In the genomic region with DNA sequence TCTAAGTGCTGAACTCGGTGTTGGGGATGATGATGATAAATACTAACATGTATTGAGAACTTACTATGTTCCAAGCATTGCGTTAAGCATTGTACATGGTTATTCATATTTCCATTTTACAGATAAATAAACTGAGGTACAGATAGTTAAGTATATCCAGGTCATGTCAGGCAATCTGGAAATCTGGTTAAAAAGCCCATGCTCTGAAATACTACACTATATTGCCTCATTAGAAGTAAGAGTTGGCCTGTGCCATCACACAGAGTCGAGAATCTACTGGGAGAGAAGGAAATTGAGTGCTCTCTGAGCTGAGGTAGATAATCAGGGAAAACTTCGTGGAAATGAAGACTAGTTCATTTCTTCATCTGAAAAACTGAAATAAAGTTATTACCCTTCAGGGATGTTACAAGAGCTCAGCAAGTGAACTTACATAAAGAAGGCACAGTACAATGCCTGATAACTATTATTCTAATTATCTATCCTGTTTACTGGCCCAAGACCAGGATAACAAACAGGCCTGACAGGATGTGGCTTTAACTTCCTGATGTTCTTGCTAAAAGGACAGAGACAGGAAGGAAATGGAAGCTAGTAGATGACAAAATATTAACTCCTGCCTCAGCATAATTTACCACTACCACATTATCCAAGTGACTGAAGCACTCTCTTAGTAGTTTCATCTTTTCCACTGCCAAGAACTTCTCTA, we compare ENCODE assay signal across 9 cellular contexts.
DNase-seq lines count a peak whose midpoint lies in the region; ATAC-seq, FAIRE-seq and TF ChIP-seq lines count a peak whose summit lies in the region.
"Had no signal": no experiment of that assay in that cellular context is flagged by ENCODE, and none has a peak within 500 bp of the region (broad histone marks: within the 10 kb centered on the region; RNA-seq: fewer than 3 reads in every experiment).

No MANE protein-coding gene starts in this region.

- no peaks in the 10 kb centered on the region for H3K9me3 ChIP-seq in HepG2 (ENCODE audit: low read length)

- POLR2A ChIA-PET in HepG2 (lab: Yijun Ruan, JAX), result no interaction called here

- TF ChIP-seq CTCF in AG10803 (conservative IDR thresholded peaks at IDR 0.05; ENCODE audit: low read length), result no peak
- no peak for TF ChIP-seq CTCF in HepG2 (CRISPR knock-in tag; IDR thresholded peaks at IDR 0.05)

- H3K27ac ChIP-seq in HepG2 (ENCODE audit: extremely low read length, insufficient read depth, low read length), result no peak overlapping the region

- TF ChIP-seq EP300 in HepG2 (IDR thresholded peaks at IDR 0.05; ENCODE audit: low read depth in 2 of 2, low read length in 2 of 2) (no peak), HepG2 (CRISPR knock-in tag; IDR thresholded peaks at IDR 0.05; ENCODE audit: borderline replicate concordance) (no peak)

- no peaks in the 10 kb centered on the region for H4K20me1 ChIP-seq in HepG2 (ENCODE audit: insufficient read depth, low read length)

- no peak for TF ChIP-seq RAD21 in HepG2 (CRISPR knock-in tag; IDR thresholded peaks at IDR 0.05)

- in situ Hi-C loops in HepG2 (cut with HindIII; ENCODE audit: extremely low pct_ligation_motif_present, low pct_unique_long_range_greater_than_20kb), result no loop called here

- H3K4me1 Mint-ChIP-seq in activated T-helper 1 cell treated with anti-CD3 and anti-CD28 coated beads, Interleukin-12 subunit alpha, Interleukin-12 subunit beta, Interleukin-2, Interleukin-4 antibody, amounts not matched to agents 30 ng/mL and 10 ng/mL and 1 ng/mL, durations not matched to agents 14 hours and 24 hours and 36 hours (ENCODE audit: low read depth), result peaks cover 24% of the 10 kb centered on the region

- H3K4me2 ChIP-seq in HepG2 (ENCODE audit: low read depth, low read length), result no peak overlapping the region

- H3K4me3 Mint-ChIP-seq in activated T-helper 1 cell treated with anti-CD3 and anti-CD28 coated beads, Interleukin-12 subunit alpha, Interleukin-12 subunit beta, Interleukin-2, Interleukin-4 antibody, amounts not matched to agents 30 ng/mL and 10 ng/mL and 1 ng/mL, durations not matched to agents 14 hours and 24 hours and 36 hours, result no peak overlapping the region

- H3K9ac ChIP-seq in HepG2 (ENCODE audit: insufficient read depth, low read depth, low read length), result no peak overlapping the region

- WGBS in HepG2 (ENCODE audit: low lambda C conversion rate), result 90% methylated on average over 4 of the region's 4 CpGs

- no peak for FAIRE-seq in HepG2 (lab: Jason Lieb, UNC)

- no peaks in the 10 kb centered on the region for H3K9me3 Mint-ChIP-seq in activated T-helper 1 cell treated with anti-CD3 and anti-CD28 coated beads, Interleukin-12 subunit alpha, Interleukin-12 subunit beta, Interleukin-2, Interleukin-4 antibody, amounts not matched to agents 30 ng/mL and 10 ng/mL and 1 ng/mL, durations not matched to agents 14 hours and 24 hours and 36 hours

- H3K36me3 Mint-ChIP-seq in activated T-helper 1 cell treated with anti-CD3 and anti-CD28 coated beads, Interleukin-12 subunit alpha, Interleukin-12 subunit beta, Interleukin-2, Interleukin-4 antibody, amounts not matched to agents 30 ng/mL and 10 ng/mL and 1 ng/mL, durations not matched to agents 14 hours and 24 hours and 36 hours (ENCODE audit: low read depth), result peaks cover 25% of the 10 kb centered on the region

- no peak for ATAC-seq in HepG2
- no peak for ATAC-seq in GM19328 (IDR thresholded peaks at IDR 0.05; ENCODE audit: unreplicated experiment)

- CTCF ChIA-PET in HepG2 (lab: Yijun Ruan, JAX; ENCODE audit: low intra/inter-chr PET ratio, low total read pairs), result no interaction called here

- intact Hi-C loops in activated T-helper 1 cell treated with anti-CD3 and anti-CD28 coated beads, Interleukin-12 subunit alpha, Interleukin-12 subunit beta, Interleukin-2, Interleukin-4 antibody, amounts not matched to agents 30 ng/mL and 10 ng/mL and 1 ng/mL, durations not matched to agents 14 hours and 24 hours and 36 hours (cut with micrococcal nuclease), result no loop called here
- intact Hi-C loops in HepG2 (cut with micrococcal nuclease; ENCODE audit: unreplicated experiment), result no loop called here

- no peaks in the 10 kb centered on the region for H3K27me3 ChIP-seq in HepG2 (ENCODE audit: control insufficient read depth in 1 of 2, insufficient read depth in 2 of 2, low read length in 2 of 2)

- TF ChIP-seq POLR2A in HepG2 (IDR thresholded peaks at IDR 0.05; ENCODE audit: insufficient read depth in 1 of 2, low read depth in 2 of 2, low read length in 2 of 2), result no peak

- H3K4me3 ChIP-seq in AG10803 (ENCODE audit: low read length) (no peak overlapping the region), HepG2 (replicated peaks in 1 of 3; ENCODE audit: insufficient read depth in 1 of 3, low read depth in 2 of 3, low read length in 3 of 3) (no peak overlapping the region)

- H3K36me3 ChIP-seq in HepG2 (replicated peaks in 1 of 2; ENCODE audit: control insufficient read depth in 1 of 2, insufficient read depth in 2 of 2, low read length in 2 of 2), result peaks cover 0 to 17% of the 10 kb centered on the region in 2 experiments; a peak in 3 of 5 replicates

- H3K79me2 ChIP-seq in HepG2 (ENCODE audit: insufficient read depth, low read length), result no peaks in the 10 kb centered on the region

- no peak overlapping the region for H2AFZ ChIP-seq in HepG2 (ENCODE audit: low read length)

- no peaks in the 10 kb centered on the region for H3K27me3 Mint-ChIP-seq in activated T-helper 1 cell treated with anti-CD3 and anti-CD28 coated beads, Interleukin-12 subunit alpha, Interleukin-12 subunit beta, Interleukin-2, Interleukin-4 antibody, amounts not matched to agents 30 ng/mL and 10 ng/mL and 1 ng/mL, durations not matched to agents 14 hours and 24 hours and 36 hours (ENCODE audit: insufficient read depth)

- BruUV-seq in HepG2 (replicated peaks; lab: Mats Ljungman, UMichigan), result no TSS peak

- H3K27ac Mint-ChIP-seq in activated T-helper 1 cell treated with anti-CD3 and anti-CD28 coated beads, Interleukin-12 subunit alpha, Interleukin-12 subunit beta, Interleukin-2, Interleukin-4 antibody, amounts not matched to agents 30 ng/mL and 10 ng/mL and 1 ng/mL, durations not matched to agents 14 hours and 24 hours and 36 hours, result peak overlapping the region; percentile 19

- DNase-seq in AG10803 (ENCODE audit: low read depth) (peak; percentile 13), HCEC 1CT (peak; percentile 41), HepG2 (ENCODE audit: low spot score) (no peak), SK-N-DZ (ENCODE audit: low spot score) (no peak), amygdala (lab: John Stamatoyannopoulos, UW) (no peak), NCI-H2196 (lab: John Stamatoyannopoulos, UW; ENCODE audit: unreplicated experiment) (no peak)
- no peak for DNase-seq in activated T-helper 1 cell treated with anti-CD3 and anti-CD28 coated beads, Interleukin-12 subunit alpha, Interleukin-12 subunit beta, Interleukin-2, Interleukin-4 antibody, amounts not matched to agents 30 ng/mL and 10 ng/mL and 1 ng/mL, durations not matched to agents 14 hours and 24 hours and 36 hours (ENCODE audit: low spot score)
- DNase-seq: amniotic stem cell had no signal

- no peaks in the 10 kb centered on the region for H3K4me1 ChIP-seq in HepG2 (ENCODE audit: insufficient read depth, low read length)

TF ChIP-seq in HepG2, 621 proteins besides CTCF, POLR2A, EP300 and RAD21:
- TF ChIP-seq CCDC6 (CRISPR knock-in tag; IDR thresholded peaks at IDR 0.05) (no peak), ZNF629 (CRISPR knock-in tag; conservative IDR thresholded peaks at IDR 0.05) (peak; percentile 45; the same call in 1 of the 2 replicates), TERF1 (CRISPR knock-in tag; IDR thresholded peaks at IDR 0.05) (no peak), ZNF253 (CRISPR knock-in tag; IDR thresholded peaks at IDR 0.05; ENCODE audit: borderline replicate concordance) (no peak)

Comparison
In these comparisons a context has a peak if more than half of its experiments do, and no peak if none do; other contexts are left out.
1. DNase-seq: peak in AG10803 (single experiment) and HCEC 1CT (single experiment); none in activated T-helper 1 cell treated with anti-CD3 and anti-CD28 coated beads, Interleukin-12 subunit alpha, Interleukin-12 subunit beta, Interleukin-2, Interleukin-4 antibody, amounts not matched to agents 30 ng/mL and 10 ng/mL and 1 ng/mL, durations not matched to agents 14 hours and 24 hours and 36 hours (single experiment), HepG2 (single experiment), SK-N-DZ (single experiment), amygdala (0 of 56) and NCI-H2196 (single experiment).